In genomic region chr2:61538179-61538919, GRCh38 we compare ENCODE assay signal across 1 cellular context.
A peak's percentile ranks its signal among the peaks of the same experiment; 100 is the strongest.
TF ChIP-seq lines count a peak whose summit lies in the region.

Gene XPO1 (minus strand): TSS chr2:61538356. CDS start chr2:61533897, 4,459 bp downstream.

TF ChIP-seq in H1, 55 proteins besides CTCF, POLR2A, EP300 and RAD21 (continued from another document):
- no peak for TF ChIP-seq CHD7 (IDR thresholded peaks at IDR 0.05; ENCODE audit: insufficient replicate concordance, low read length)
- no peak for TF ChIP-seq BRCA1 (IDR thresholded peaks at IDR 0.05; ENCODE audit: low read depth, low read length)
- peak; percentile 89; the same call in 1 of the 2 replicates for TF ChIP-seq JUN (IDR thresholded peaks at IDR 0.05; ENCODE audit: low read depth, low read length)
- peak; percentile 94 for TF ChIP-seq SP1 (IDR thresholded peaks at IDR 0.05; ENCODE audit: low read depth, low read length)
- TF ChIP-seq YY1 (IDR thresholded peaks at IDR 0.05; ENCODE audit: low read depth, low read length) = peak; percentile 81
- peak; percentile 41 for TF ChIP-seq MAX (IDR thresholded peaks at IDR 0.05)
- TF ChIP-seq ASH2L (IDR thresholded peaks at IDR 0.05; ENCODE audit: low read length) = no peak
- TF ChIP-seq GABPA (IDR thresholded peaks at IDR 0.05; ENCODE audit: borderline replicate concordance, insufficient read depth, low read length) = no peak
- peak; percentile 98 for TF ChIP-seq TAF7 (optimal IDR thresholded peaks at IDR 0.05; ENCODE audit: borderline replicate concordance, low read depth, low read length)
- TF ChIP-seq JUND (IDR thresholded peaks at IDR 0.05; ENCODE audit: low read length) = no peak; the same call in 1 of the 2 replicates
- TF ChIP-seq E2F6 (IDR thresholded peaks at IDR 0.05) = no peak
- no peak for TF ChIP-seq SAP30 (IDR thresholded peaks at IDR 0.05; ENCODE audit: insufficient read depth, insufficient replicate concordance, low read length)
- no peak; the same call in none of the 2 replicates for TF ChIP-seq PHF8 (conservative IDR thresholded peaks at IDR 0.05; ENCODE audit: low read depth, low read length)
- no peak for TF ChIP-seq RNF2 (IDR thresholded peaks at IDR 0.05; ENCODE audit: borderline replicate concordance, low read depth, low read length, missing control alignments, poor library complexity, severe bottlenecking)
- peak; percentile 92 for TF ChIP-seq SP2 (IDR thresholded peaks at IDR 0.05; ENCODE audit: low read length)
- peak; percentile 98 for TF ChIP-seq TAF1 (IDR thresholded peaks at IDR 0.05; ENCODE audit: low read depth, low read length)
- TF ChIP-seq POU5F1 (IDR thresholded peaks at IDR 0.05; ENCODE audit: low read depth, low read length) = no peak
- TF ChIP-seq RXRA (IDR thresholded peaks at IDR 0.05; ENCODE audit: insufficient read depth, low read depth, low read length) = no peak
- peak; percentile 58 to 67; a peak in 1 of 4 replicates for TF ChIP-seq SIN3A (conservative IDR thresholded peaks at IDR 0.05 in 1 of 2, IDR thresholded peaks at IDR 0.05 in 1 of 2; ENCODE audit: low read depth in 1 of 2, low read length in 2 of 2)
- TF ChIP-seq ATF2 (IDR thresholded peaks at IDR 0.05; ENCODE audit: low read length) = peak; percentile 64; the same call in 1 of the 2 replicates
- peak; percentile 80 for TF ChIP-seq CREB1 (IDR thresholded peaks at IDR 0.05)
- TF ChIP-seq KDM5A (IDR thresholded peaks at IDR 0.05; ENCODE audit: low read length) = no peak
- TF ChIP-seq TBP (IDR thresholded peaks at IDR 0.05; ENCODE audit: low read depth, low read length) = peak; percentile 96
- no peak for TF ChIP-seq USF2 (IDR thresholded peaks at IDR 0.05; ENCODE audit: low read length)
- TF ChIP-seq BCL11A (IDR thresholded peaks at IDR 0.05; ENCODE audit: low read depth in 2 of 2, low read length in 2 of 2) = no peak
- TF ChIP-seq RFX5 (IDR thresholded peaks at IDR 0.05; ENCODE audit: borderline replicate concordance, low read depth, low read length) = no peak
- peak; percentile 2 for TF ChIP-seq NANOG (IDR thresholded peaks at IDR 0.05; ENCODE audit: insufficient read depth, low read depth, low read length, poor library complexity, severe bottlenecking)
- TF ChIP-seq SP4 (IDR thresholded peaks at IDR 0.05; ENCODE audit: low read length) = peak; percentile 74; the same call in 1 of the 2 replicates
- TF ChIP-seq GTF2F1 (IDR thresholded peaks at IDR 0.05; ENCODE audit: borderline replicate concordance, low read depth, low read length) = peak; percentile 65
- TF ChIP-seq POLR2AphosphoS5 (IDR thresholded peaks at IDR 0.05; ENCODE audit: low read depth, low read length) = peak; percentile 95; the same call in 1 of the 2 replicates
- no peak for TF ChIP-seq TCF12 (IDR thresholded peaks at IDR 0.05; ENCODE audit: low read depth, low read length)
- peak in 1 of 2 experiments; percentile 97; a peak in 1 of 4 replicates for TF ChIP-seq HDAC2 (IDR thresholded peaks at IDR 0.05; ENCODE audit: borderline replicate concordance in 1 of 2, low read depth in 2 of 2, low read length in 2 of 2)
- TF ChIP-seq CHD2 (IDR thresholded peaks at IDR 0.05; ENCODE audit: low read length) = peak; percentile 85
- no peak for TF ChIP-seq NRF1 (IDR thresholded peaks at IDR 0.05; ENCODE audit: low read depth, low read length)
- TF ChIP-seq CEBPB (IDR thresholded peaks at IDR 0.05; ENCODE audit: low read depth, low read length) = no peak
- TF ChIP-seq SRF (IDR thresholded peaks at IDR 0.05; ENCODE audit: low read depth, low read length) = no peak
- TF ChIP-seq CTBP2 (IDR thresholded peaks at IDR 0.05; ENCODE audit: borderline replicate concordance, insufficient read depth, insufficient read length, low read length) = no peak
- no peak for TF ChIP-seq SIRT6 (IDR thresholded peaks at IDR 0.05; ENCODE audit: low read length)
- TF ChIP-seq EGR1 (IDR thresholded peaks at IDR 0.05; ENCODE audit: borderline replicate concordance, low read depth, low read length) = 0 out of 2 replicates have a peak, but pooled peaks have one; percentile 6
- no peak for TF ChIP-seq EZH2 (IDR thresholded peaks at IDR 0.05; ENCODE audit: low read depth, low read length, severe bottlenecking)
- no peak for TF ChIP-seq HDAC6 (IDR thresholded peaks at IDR 0.05; ENCODE audit: low read depth, low read length)
